In the genomic region with DNA sequence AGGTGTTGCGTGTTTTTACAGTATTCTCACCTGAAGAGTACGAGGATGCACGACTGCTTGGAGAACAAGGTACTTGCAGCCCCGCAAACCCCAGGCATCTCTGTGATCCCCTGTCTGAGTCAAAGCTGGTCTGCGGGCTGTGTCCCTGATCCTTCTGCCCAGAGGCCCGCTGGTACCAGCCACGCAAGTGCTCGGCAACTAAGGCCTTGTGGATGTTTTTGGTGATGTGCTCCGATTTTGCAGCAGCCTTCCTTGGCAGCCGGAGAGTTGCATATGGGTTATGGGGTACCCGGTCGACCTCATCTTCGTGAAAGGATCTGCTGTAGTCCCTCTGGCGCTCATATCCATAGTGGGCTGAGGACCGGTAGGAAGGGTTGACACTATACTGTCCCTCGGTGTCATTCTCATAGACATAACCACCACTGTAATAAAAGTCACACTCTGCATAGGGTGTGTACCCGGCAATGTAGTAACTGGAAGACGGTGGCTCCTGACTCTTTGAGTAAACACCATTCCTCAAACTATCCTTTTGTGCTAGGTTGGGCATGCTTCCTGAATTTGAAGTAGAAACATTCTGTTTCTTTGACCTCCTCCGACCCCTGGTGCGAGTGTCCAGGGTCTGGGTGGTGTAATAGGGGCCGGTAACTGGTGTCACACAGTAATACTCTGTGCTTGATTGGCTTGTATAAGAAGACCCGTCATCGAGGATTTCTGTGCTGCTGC, we compare ENCODE assay signal across 20 cellular contexts. TPM values are rescaled to one million over a fixed set of nuclear protein-coding genes. Genes with fewer than 3 reads are reported as not detected.
A peak's percentile ranks its signal among the peaks of the same experiment; 100 is the strongest.
DNase-seq lines count a peak whose midpoint lies in the region; ATAC-seq and TF ChIP-seq lines count a peak whose summit lies in the region.
"Had no signal": no experiment of that assay in that cellular context is flagged by ENCODE, and none has a peak within 500 bp of the region (broad histone marks: within the 10 kb centered on the region; RNA-seq: fewer than 3 reads in every experiment).

No MANE protein-coding gene starts in this region.

- H3K9me3 ChIP-seq in RWPE2 (ENCODE audit: severe bottlenecking) (no peaks in the 10 kb centered on the region), hepatocyte (ENCODE audit: low read depth) (no peaks in the 10 kb centered on the region)
- H3K9me3 ChIP-seq: heart right ventricle, pancreas had no signal

- 88% methylated on average over 23 of the region's 23 CpGs for WGBS in hepatocyte (ENCODE audit: low lambda C conversion rate, missing lambda C conversion rate)

- H3K4me3 Mint-ChIP-seq in Calu3 (ENCODE audit: low read depth, unreplicated experiment): peak overlapping the region; percentile 48
- H3K4me3 Mint-ChIP-seq: activated CD4-positive, alpha-beta T cell treated with anti-CD3 and anti-CD28 coated beads for 36 hours; activated naive CD4-positive, alpha-beta T cell treated with anti-CD3 and anti-CD28 coated beads, Interleukin-2, amount 10 ng/mL, durations not matched to agents 7 days and 5 days; brain; stimulated activated naive CD8-positive, alpha-beta T cell treated with anti-CD3 and anti-CD28 coated beads, Interleukin-15, amount 100 ng/mL, for 72 hours had no signal

- no TSS peak for BruUV-seq in Calu3 (replicated peaks; lab: Mats Ljungman, UMichigan)

- H3K9me3 Mint-ChIP-seq in Calu3 (ENCODE audit: low read depth, unreplicated experiment): no peaks in the 10 kb centered on the region
- H3K9me3 Mint-ChIP-seq: activated naive CD4-positive, alpha-beta T cell treated with anti-CD3 and anti-CD28 coated beads, Interleukin-2, amount 10 ng/mL, durations not matched to agents 7 days and 5 days; brain; stimulated activated naive CD8-positive, alpha-beta T cell treated with anti-CD3 and anti-CD28 coated beads, Interleukin-15, amount 100 ng/mL, for 72 hours had no signal

- no peak overlapping the region for H3K4me2 ChIP-seq in hepatocyte

- no peaks in the 10 kb centered on the region for H3K9me2 ChIP-seq in hepatocyte (replicated peaks; ENCODE audit: insufficient read depth)

- intact Hi-C loops in Calu3 (cut with micrococcal nuclease; ENCODE audit: unreplicated experiment): loop anchor here (5.0 kb wide), 1 partner anchor 46 kb away; no protein-coding TSS in a partner anchor

- H3K4me1 Mint-ChIP-seq in Calu3 (ENCODE audit: low read depth, unreplicated experiment): peaks cover 48% of the 10 kb centered on the region

- no peak overlapping the region for H3K4me3 ChIP-seq in RWPE2 (ENCODE audit: severe bottlenecking)
- H3K4me3 ChIP-seq in hepatocyte: no peak overlapping the region
- H3K4me3 ChIP-seq: heart right ventricle, pancreas had no signal

- peaks cover 5% of the 10 kb centered on the region for H3K79me2 ChIP-seq in hepatocyte

- no peak for TF ChIP-seq CTCF in Calu3 (IDR thresholded peaks at IDR 0.05; ENCODE audit: unreplicated experiment)
- TF ChIP-seq CTCF in RWPE2 (IDR thresholded peaks at IDR 0.05; ENCODE audit: poor library complexity, severe bottlenecking): no peak
- TF ChIP-seq CTCF in hepatocyte (IDR thresholded peaks at IDR 0.05; ENCODE audit: poor library complexity): no peak

- no peaks in the 10 kb centered on the region for H4K20me1 ChIP-seq in hepatocyte (ENCODE audit: insufficient read depth, poor library complexity, severe bottlenecking)

- H3K36me3 Mint-ChIP-seq in Calu3 (ENCODE audit: insufficient read depth, unreplicated experiment): peaks cover 51% of the 10 kb centered on the region

- no peak for DNase-seq in Calu3
- DNase-seq in RWPE2 (ENCODE audit: low spot score): no peak
- DNase-seq in hepatocyte (ENCODE audit: low spot score): no peak
- DNase-seq in pons (ENCODE audit: low spot score): peak; percentile 49
- no peak for DNase-seq in NCI-H146 treated with DMSO at 0.1 percent for 48 hours (lab: John Stamatoyannopoulos, UW; ENCODE audit: unreplicated experiment)
- no peak for DNase-seq in NCI-H524 (lab: John Stamatoyannopoulos, UW)
- no peak for DNase-seq in amniotic stem cell (lab: John Stamatoyannopoulos, UW)
- DNase-seq in NCI-H345 treated with DMSO at 0.1 percent for 48 hours (lab: John Stamatoyannopoulos, UW; ENCODE audit: unreplicated experiment): no peak
- DNase-seq: activated CD4-positive, alpha-beta T cell treated with anti-CD3 and anti-CD28 coated beads for 36 hours; activated CD8-positive, alpha-beta memory T cell treated with anti-CD3 and anti-CD28 coated beads, Interleukin-2, amount 50 U/mL, for 48 hours; activated naive CD4-positive, alpha-beta T cell treated with anti-CD3 and anti-CD28 coated beads, Interleukin-2, amount 10 ng/mL, durations not matched to agents 7 days and 5 days; effector CD4-positive, alpha-beta T cell; heart right ventricle; NCI-H1417; NCI-H446 treated with DMSO at 0.1 percent for 48 hours; pancreas; stimulated activated naive CD8-positive, alpha-beta T cell treated with anti-CD3 and anti-CD28 coated beads, Interleukin-15, amount 100 ng/mL, for 72 hours had no signal

- H3K4me1 ChIP-seq in RWPE2 (ENCODE audit: insufficient read depth, poor library complexity, severe bottlenecking): peaks cover 24% of the 10 kb centered on the region
- peaks cover 22% of the 10 kb centered on the region for H3K4me1 ChIP-seq in hepatocyte (ENCODE audit: insufficient read depth)

- H3K27me3 Mint-ChIP-seq in Calu3 (ENCODE audit: unreplicated experiment): no peaks in the 10 kb centered on the region
- H3K27me3 Mint-ChIP-seq: activated CD4-positive, alpha-beta T cell treated with anti-CD3 and anti-CD28 coated beads for 36 hours; activated naive CD4-positive, alpha-beta T cell treated with anti-CD3 and anti-CD28 coated beads, Interleukin-2, amount 10 ng/mL, durations not matched to agents 7 days and 5 days; brain; stimulated activated naive CD8-positive, alpha-beta T cell treated with anti-CD3 and anti-CD28 coated beads, Interleukin-15, amount 100 ng/mL, for 72 hours had no signal

- no peak overlapping the region for H2AFZ ChIP-seq in hepatocyte

- peak overlapping the region; percentile 64 for H3K27ac ChIP-seq in RWPE2 (ENCODE audit: poor library complexity, severe bottlenecking)
- H3K27ac ChIP-seq in hepatocyte: peak overlapping the region; percentile 85
- H3K27ac ChIP-seq: HL-60, pancreas had no signal

- H3K27me3 ChIP-seq in RWPE2 (ENCODE audit: insufficient read depth, poor library complexity, severe bottlenecking) (no peaks in the 10 kb centered on the region), hepatocyte (no peaks in the 10 kb centered on the region)
- H3K27me3 ChIP-seq: heart right ventricle, pancreas had no signal

- peak overlapping the region; percentile 97 for H3K27ac Mint-ChIP-seq in Calu3 (ENCODE audit: unreplicated experiment)
- H3K27ac Mint-ChIP-seq: activated CD4-positive, alpha-beta T cell treated with anti-CD3 and anti-CD28 coated beads for 36 hours; activated naive CD4-positive, alpha-beta T cell treated with anti-CD3 and anti-CD28 coated beads, Interleukin-2, amount 10 ng/mL, durations not matched to agents 7 days and 5 days; stimulated activated naive CD8-positive, alpha-beta T cell treated with anti-CD3 and anti-CD28 coated beads, Interleukin-15, amount 100 ng/mL, for 72 hours had no signal

- CTCF ChIA-PET in Calu3 (lab: Charles Lee): interaction anchor here (1.2 to 1.5 kb wide), 2 partner anchors 19 to 56 kb away, joined by 5 read pairs; no protein-coding TSS in a partner anchor

- H3K36me3 ChIP-seq in RWPE2 (ENCODE audit: low read depth) (peaks cover 84% of the 10 kb centered on the region), hepatocyte (replicated peaks; ENCODE audit: insufficient read depth, low read depth) (no peaks in the 10 kb centered on the region)

- no peak for ATAC-seq in RWPE2 (ENCODE audit: low read depth)
- ATAC-seq: activated CD4-positive, alpha-beta T cell treated with anti-CD3 and anti-CD28 coated beads for 36 hours; stimulated activated naive CD8-positive, alpha-beta T cell treated with anti-CD3 and anti-CD28 coated beads, Interleukin-15, amount 100 ng/mL, for 72 hours had no signal

RNA-seq across cellular contexts. Expression of a gene that starts 58.6 kb away (rescaled TPM):
- not detected in 2 replicates for total RNA-seq in Calu3 (2022)
- not detected in 2 replicates for total RNA-seq in hepatocyte
- not detected in 2 replicates for polyA plus RNA-seq in hepatocyte
- total RNA-seq: activated CD4-positive, alpha-beta T cell treated with anti-CD3 and anti-CD28 coated beads for 36 hours had no signal
- polyA plus RNA-seq: keratinocyte, pancreas had no signal
